ENCODE assay signal across 27 cellular contexts in the genomic region with DNA sequence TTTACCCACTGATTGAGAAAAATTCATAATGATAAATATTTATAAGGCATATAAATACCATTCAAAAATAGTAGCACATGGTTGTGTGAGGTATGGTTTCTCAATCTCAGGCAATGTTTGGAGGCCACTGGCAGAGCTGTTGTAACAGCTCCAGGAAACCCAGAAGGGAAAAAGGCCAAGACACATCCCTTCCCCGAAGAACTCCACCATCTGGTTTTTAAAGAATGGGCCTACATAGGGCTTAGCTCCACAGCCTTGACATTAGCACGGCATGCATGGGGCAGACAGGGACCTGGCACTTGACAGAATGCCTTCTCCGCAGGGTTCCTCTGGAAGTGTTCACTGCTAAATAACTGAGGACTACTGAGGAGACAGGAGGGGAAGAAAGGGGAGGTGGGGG. TPM values are rescaled to one million over a fixed set of nuclear protein-coding genes. Genes with fewer than 3 reads are reported as not detected.
DNase-seq lines count a peak whose midpoint lies in the region; ATAC-seq and TF ChIP-seq lines count a peak whose summit lies in the region.
"Had no signal": no experiment of that assay in that cellular context is flagged by ENCODE, and none has a peak within 500 bp of the region (broad histone marks: within the 10 kb centered on the region; RNA-seq: fewer than 3 reads in every experiment).

No MANE protein-coding gene starts in this region.

- H3K9me3 Mint-ChIP-seq in activated CD8-positive, alpha-beta T cell treated with anti-CD3 and anti-CD28 coated beads for 36 hours, result peaks cover under 1% of the 10 kb centered on the region
- H3K9me3 Mint-ChIP-seq: memory B cell, type B pancreatic cell had no signal

- no peaks in the 10 kb centered on the region for H3F3A ChIP-seq in GM23248 (ENCODE audit: insufficient read depth)

- peaks cover 13% of the 10 kb centered on the region for H3K4me1 Mint-ChIP-seq in activated CD8-positive, alpha-beta T cell treated with anti-CD3 and anti-CD28 coated beads for 36 hours (ENCODE audit: low read depth)

- WGBS in GM23248 (ENCODE audit: low coverage in 1 of 2, low lambda C conversion rate in 2 of 2, missing lambda C conversion rate in 2 of 2), 2 experiments, result 53 to 60% methylated on average over 3 of the region's 3 CpGs
- WGBS in hepatocyte (ENCODE audit: low lambda C conversion rate, missing lambda C conversion rate), result 70% methylated on average over 3 of the region's 3 CpGs

- POLR2A ChIA-PET in activated CD8-positive, alpha-beta T cell treated with anti-CD3 and anti-CD28 coated beads for 36 hours (lab: Charles Lee), result no interaction called here

- intact Hi-C loops in activated CD8-positive, alpha-beta T cell treated with anti-CD3 and anti-CD28 coated beads for 36 hours (cut with micrococcal nuclease), result loop anchor here (5.0 kb wide), 1 partner anchor 348 kb away; no protein-coding TSS in a partner anchor

- ATAC-seq in activated CD8-positive, alpha-beta T cell treated with anti-CD3 and anti-CD28 coated beads for 36 hours, result no peak
- ATAC-seq: Panc1 had no signal

- H3K36me3 ChIP-seq in GM23248 (ENCODE audit: low read depth) (no peaks in the 10 kb centered on the region), hepatocyte (replicated peaks; ENCODE audit: insufficient read depth, low read depth) (no peaks in the 10 kb centered on the region)
- H3K36me3 ChIP-seq: neutrophil had no signal

- no peak overlapping the region for H3K27ac ChIP-seq in GM23248
- no peak overlapping the region for H3K27ac ChIP-seq in hepatocyte
- H3K27ac ChIP-seq: neutrophil had no signal

- H3K9ac ChIP-seq in GM23248, result no peak overlapping the region

- H3K27me3 Mint-ChIP-seq in activated CD8-positive, alpha-beta T cell treated with anti-CD3 and anti-CD28 coated beads for 36 hours, result peaks cover 10% of the 10 kb centered on the region

- DNase-seq in AG08395 (ENCODE audit: low spot score) (peak; percentile 64), GM23248 (peak; percentile 39), cardiac fibroblast (ENCODE audit: low read depth in 2 of 2) (peak; percentile 33 to 74), fibroblast of villous mesenchyme (ENCODE audit: low read depth) (peak; percentile 64), NCI-H82 (lab: John Stamatoyannopoulos, UW) (no peak), hepatocyte (ENCODE audit: low spot score) (no peak), GM13976 (ENCODE audit: low spot score) (no peak)
- no peak for DNase-seq in activated CD8-positive, alpha-beta T cell treated with anti-CD3 and anti-CD28 coated beads for 36 hours
- DNase-seq: activated CD4-positive, alpha-beta memory T cell treated with anti-CD3 and anti-CD28 coated beads for 36 hours; activated CD4-positive, CD25-positive, alpha-beta regulatory T cell; Calu3; effector CD8-positive, alpha-beta T cell; erythroblast; head of caudate nucleus; KG1; MV-4-11; NCI-H146; NCI-H510A treated with DMSO at 0.1 percent for 48 hours; SHP77 treated with DMSO at 0.1 percent for 48 hours; stimulated activated CD8-positive, alpha-beta memory T cell treated with anti-CD3 and anti-CD28 coated beads, Interleukin-4, amount 100 ng/mL, for 48 hours; T-helper 9 cell had no signal

- H3K4me1 ChIP-seq in GM23248 (ENCODE audit: insufficient read depth) (no peaks in the 10 kb centered on the region), hepatocyte (ENCODE audit: insufficient read depth) (no peaks in the 10 kb centered on the region)

- H3K79me2 ChIP-seq in GM23248 (ENCODE audit: insufficient read depth) (no peaks in the 10 kb centered on the region), hepatocyte (no peaks in the 10 kb centered on the region)

- no peak overlapping the region for H3K4me2 ChIP-seq in GM23248 (ENCODE audit: unreplicated experiment)
- no peak overlapping the region for H3K4me2 ChIP-seq in hepatocyte

- H3K4me3 Mint-ChIP-seq in activated CD8-positive, alpha-beta T cell treated with anti-CD3 and anti-CD28 coated beads for 36 hours, result no peak overlapping the region
- H3K4me3 Mint-ChIP-seq: activated CD4-positive, alpha-beta memory T cell treated with anti-CD3 and anti-CD28 coated beads for 36 hours; activated naive CD8-positive, alpha-beta T cell; memory B cell; type B pancreatic cell had no signal

- H3K4me3 ChIP-seq in GM23248 (no peak overlapping the region), cardiac fibroblast (replicated peaks in 1 of 2; ENCODE audit: low read depth in 2 of 2, low read length in 2 of 2) (no peak overlapping the region), fibroblast of villous mesenchyme (ENCODE audit: low read depth, low read length) (no peak overlapping the region), hepatocyte (no peak overlapping the region)

- H2AFZ ChIP-seq in GM23248, result no peak overlapping the region
- H2AFZ ChIP-seq in hepatocyte, result no peak overlapping the region

- H4K20me1 ChIP-seq in GM23248 (ENCODE audit: insufficient read depth), result no peaks in the 10 kb centered on the region
- H4K20me1 ChIP-seq in hepatocyte (ENCODE audit: insufficient read depth, poor library complexity, severe bottlenecking), result no peaks in the 10 kb centered on the region

- in situ Hi-C loops in GM23248 (cut with MboI), result loop anchor here (5.0 to 25.0 kb wide), 4 partner anchors 290 to 868 kb away; no protein-coding TSS in a partner anchor
- in situ Hi-C loops in GM13976 (cut with MboI; ENCODE audit: low sequenced_read_pairs, unreplicated experiment), result loop anchor here (10.0 kb wide), 1 partner anchor 520 kb away; no protein-coding TSS in a partner anchor

- CTCF ChIA-PET in activated CD8-positive, alpha-beta T cell treated with anti-CD3 and anti-CD28 coated beads for 36 hours (lab: Charles Lee), result interaction anchor here (0.9 to 2.7 kb wide), 6 partner anchors 237 to 528 kb away, joined by 3 to 17 read pairs (median 4); no protein-coding TSS in a partner anchor

- H3K9me3 ChIP-seq in GM23248 (ENCODE audit: low read depth), result no peaks in the 10 kb centered on the region
- H3K9me3 ChIP-seq in hepatocyte (ENCODE audit: low read depth), result peaks cover 3% of the 10 kb centered on the region
- H3K9me3 ChIP-seq: neutrophil had no signal

- H3K36me3 Mint-ChIP-seq in activated CD8-positive, alpha-beta T cell treated with anti-CD3 and anti-CD28 coated beads for 36 hours (ENCODE audit: low read depth), result no peaks in the 10 kb centered on the region
- H3K36me3 Mint-ChIP-seq: activated CD4-positive, alpha-beta memory T cell treated with anti-CD3 and anti-CD28 coated beads for 36 hours; activated naive CD8-positive, alpha-beta T cell; memory B cell; type B pancreatic cell had no signal

- H3K9me2 ChIP-seq in GM23248 (ENCODE audit: insufficient read depth) (no peaks in the 10 kb centered on the region), hepatocyte (replicated peaks; ENCODE audit: insufficient read depth) (no peaks in the 10 kb centered on the region)

- no peak for TF ChIP-seq CTCF in cardiac fibroblast (IDR thresholded peaks at IDR 0.05; ENCODE audit: low read depth, low read length)
- TF ChIP-seq CTCF in fibroblast of villous mesenchyme (IDR thresholded peaks at IDR 0.05; ENCODE audit: insufficient read depth, low read depth, low read length), result no peak
- TF ChIP-seq CTCF in activated CD8-positive, alpha-beta T cell treated with anti-CD3 and anti-CD28 coated beads for 36 hours (IDR thresholded peaks at IDR 0.05), result no peak
- TF ChIP-seq CTCF in hepatocyte (IDR thresholded peaks at IDR 0.05; ENCODE audit: poor library complexity), result no peak
- TF ChIP-seq CTCF in GM13976 (IDR thresholded peaks at IDR 0.05; ENCODE audit: borderline replicate concordance, control extremely low read depth, extremely low read depth, insufficient read depth, missing control alignments), result no peak

- H3K27ac Mint-ChIP-seq in activated CD8-positive, alpha-beta T cell treated with anti-CD3 and anti-CD28 coated beads for 36 hours, result no peak overlapping the region
- H3K27ac Mint-ChIP-seq: activated CD4-positive, alpha-beta memory T cell treated with anti-CD3 and anti-CD28 coated beads for 36 hours; activated naive CD8-positive, alpha-beta T cell; memory B cell; progenitor cell of endocrine pancreas; type B pancreatic cell had no signal

- H3K27me3 ChIP-seq in GM23248 (replicated peaks; ENCODE audit: insufficient read depth) (no peaks in the 10 kb centered on the region), hepatocyte (no peaks in the 10 kb centered on the region)
- H3K27me3 ChIP-seq: neutrophil had no signal

RNA-seq across cellular contexts. Expression of a gene that starts 16.1 kb away (rescaled TPM):
- 35.7 and 36.6 TPM in 2 replicates for total RNA-seq in GM23248 (2014; rRNA removed; shearing (Covaris generic))
- polyA plus RNA-seq in GM23248 (2016; fragmentation: Nextera tagmentation; extraction: Ambion mirVana) (17.9 and 19.7 TPM in 2 replicates), hepatocyte (44.6 and 50.1 TPM in 2 replicates)
- total RNA-seq in fibroblast of villous mesenchyme (41.9 and 43.2 TPM in 2 replicates), hepatocyte (51.0 and 54.9 TPM in 2 replicates)
- total RNA-seq in activated CD8-positive, alpha-beta T cell treated with anti-CD3 and anti-CD28 coated beads for 36 hours, result 1 to 10 TPM; 7.5 to 9.0 TPM

Comparison
In these comparisons a context has a peak if more than half of its experiments do, and no peak if none do; other contexts are left out.
1. DNase-seq: peak in AG08395 (single experiment), GM23248 (single experiment), cardiac fibroblast (2 of 2) and fibroblast of villous mesenchyme (single experiment); none in NCI-H82 (single experiment), activated CD8-positive, alpha-beta T cell treated with anti-CD3 and anti-CD28 coated beads for 36 hours (single experiment), hepatocyte (single experiment) and GM13976 (single experiment).